In the genomic region with DNA sequence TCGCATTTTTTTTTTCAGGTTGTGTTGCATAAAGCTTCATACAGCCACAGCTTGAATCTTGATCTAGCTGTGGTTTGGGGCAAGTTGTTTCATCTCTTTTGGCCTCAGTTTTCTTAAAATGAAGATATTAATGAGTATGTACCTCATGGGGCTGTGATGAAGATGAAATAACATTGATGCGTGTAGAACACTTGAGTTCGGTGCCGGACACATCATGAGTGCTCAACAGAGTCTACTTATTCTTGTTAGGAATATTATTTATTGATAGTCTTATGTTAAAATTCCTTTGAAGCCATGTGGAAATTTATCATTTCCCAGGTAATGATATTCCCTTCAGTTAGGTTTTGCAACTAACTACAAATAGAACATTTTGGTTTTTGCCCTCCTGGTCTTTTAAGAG, we compare ENCODE assay signal across 18 cellular contexts.
"Had no signal": no experiment of that assay in that cellular context is flagged by ENCODE, and none has a peak within 500 bp of the region (broad histone marks: within the 10 kb centered on the region; RNA-seq: fewer than 3 reads in every experiment).

No MANE protein-coding gene starts in this region.

- ATAC-seq: activated CD8-positive, alpha-beta memory T cell treated with anti-CD3 and anti-CD28 coated beads, Interleukin-2, amount 10 ng/mL, durations not matched to agents 7 days and 5 days; activated T-helper 17 cell treated with anti-CD3 and anti-CD28 coated beads, Interleukin-2, amount 50 U/mL, for 72 hours; foreskin keratinocyte; stimulated activated naive B cell treated with anti-CD40 and anti-IgM and Interleukin-4, amounts not matched to agents 10 μg/mL and 1 μg/mL and 100 μg/mL, for 72 hours had no signal

- H3K36me3 ChIP-seq: cardiac muscle cell, ovary, uterus, WERI-Rb-1 had no signal

- DNase-seq: activated CD4-positive, alpha-beta T cell treated with anti-CD3 and anti-CD28 coated beads for 1 hour; activated CD4-positive, alpha-beta T cell treated with anti-CD3 and anti-CD28 coated beads, Interleukin-2, amount 50 U/mL, for 48 hours; activated CD8-positive, alpha-beta memory T cell treated with anti-CD3 and anti-CD28 coated beads, Interleukin-2, amount 10 ng/mL, durations not matched to agents 7 days and 5 days; activated naive CD4-positive, alpha-beta T cell; endodermal cell; foreskin keratinocyte; glutamatergic neuron; left ventricle myocardium inferior; mammary epithelial cell; ovary; spleen; stimulated activated naive B cell treated with anti-CD40 and anti-IgM and Interleukin-4, amounts not matched to agents 10 μg/mL and 1 μg/mL and 100 μg/mL, for 72 hours; uterus; WERI-Rb-1 had no signal

- FAIRE-seq: keratinocyte had no signal

- H3K4me1 ChIP-seq: foreskin keratinocyte had no signal

- H3K27ac Mint-ChIP-seq: activated CD8-positive, alpha-beta memory T cell treated with anti-CD3 and anti-CD28 coated beads, Interleukin-2, amount 10 ng/mL, durations not matched to agents 7 days and 5 days; activated T-helper 17 cell treated with anti-CD3 and anti-CD28 coated beads, Interleukin-2, amount 50 U/mL, for 72 hours; endodermal cell; stimulated activated naive B cell treated with anti-CD40 and anti-IgM and Interleukin-4, amounts not matched to agents 10 μg/mL and 1 μg/mL and 100 μg/mL, for 72 hours had no signal

- H3K27ac ChIP-seq: cardiac muscle cell, foreskin keratinocyte, left ventricle myocardium inferior, spleen, uterus, WERI-Rb-1 had no signal

- H3K9me3 ChIP-seq: left ventricle myocardium inferior, ovary, spleen, tibial nerve, uterus had no signal

- H3K27me3 ChIP-seq: cardiac muscle cell, foreskin keratinocyte, ovary, spleen, tibial nerve, uterus had no signal

- H3K4me3 Mint-ChIP-seq: activated CD8-positive, alpha-beta memory T cell treated with anti-CD3 and anti-CD28 coated beads, Interleukin-2, amount 10 ng/mL, durations not matched to agents 7 days and 5 days; endodermal cell; stimulated activated naive B cell treated with anti-CD40 and anti-IgM and Interleukin-4, amounts not matched to agents 10 μg/mL and 1 μg/mL and 100 μg/mL, for 72 hours had no signal

- H3K4me3 ChIP-seq: cardiac muscle cell, left ventricle myocardium inferior, ovary, spleen, tibial nerve, uterus had no signal

- H3K27me3 Mint-ChIP-seq: activated CD8-positive, alpha-beta memory T cell treated with anti-CD3 and anti-CD28 coated beads, Interleukin-2, amount 10 ng/mL, durations not matched to agents 7 days and 5 days; activated T-helper 17 cell treated with anti-CD3 and anti-CD28 coated beads, Interleukin-2, amount 50 U/mL, for 72 hours; stimulated activated naive B cell treated with anti-CD40 and anti-IgM and Interleukin-4, amounts not matched to agents 10 μg/mL and 1 μg/mL and 100 μg/mL, for 72 hours had no signal

- H3K9me3 Mint-ChIP-seq: activated T-helper 17 cell treated with anti-CD3 and anti-CD28 coated beads, Interleukin-2, amount 50 U/mL, for 72 hours; endodermal cell; stimulated activated naive B cell treated with anti-CD40 and anti-IgM and Interleukin-4, amounts not matched to agents 10 μg/mL and 1 μg/mL and 100 μg/mL, for 72 hours had no signal
